3 cellular contexts compared by ENCODE assay signal in genomic region chr2:87992569-87992968, GRCh38. TPM values are rescaled to one million over a fixed set of nuclear protein-coding genes. Genes with fewer than 3 reads are reported as not detected.
"Had no signal": no experiment of that assay in that cellular context is flagged by ENCODE, and none has a peak within 500 bp of the region (broad histone marks: within the 10 kb centered on the region; RNA-seq: fewer than 3 reads in every experiment).

No MANE protein-coding gene starts in this region.

RNA-seq across cellular contexts. Expression of gene RNU2-63P, which starts 23.8 kb away (rescaled TPM):
- total RNA-seq: LHCN-M2, PC-9, Right ventricle myocardium superior had no signal
